In genomic region chr2:42342061-42342794, GRCh38 we compare ENCODE assay signal across 9 cellular contexts. TPM values are rescaled to one million over a fixed set of nuclear protein-coding genes. Genes with fewer than 3 reads are reported as not detected.
DNase-seq lines count a peak whose midpoint lies in the region; ATAC-seq and TF ChIP-seq lines count a peak whose summit lies in the region.
"Had no signal": no experiment of that assay in that cellular context is flagged by ENCODE, and none has a peak within 500 bp of the region (broad histone marks: within the 10 kb centered on the region; RNA-seq: fewer than 3 reads in every experiment).

No MANE protein-coding gene starts in this region.

- H3K9me3 ChIP-seq in upper lobe of right lung, result no peaks in the 10 kb centered on the region
- H3K9me3 ChIP-seq: ovary had no signal

- H3K4me3 ChIP-seq in astrocyte of the spinal cord (ENCODE audit: low read depth, low read length) (no peak overlapping the region), upper lobe of right lung (no peak overlapping the region)
- H3K4me3 ChIP-seq: ovary had no signal

- intact Hi-C loops in upper lobe of right lung (cut with DNase I), result no loop called here

- peak; percentile 90 for ATAC-seq in HG03442 (IDR thresholded peaks at IDR 0.05; ENCODE audit: unreplicated experiment)
- peak; percentile 63 for ATAC-seq in upper lobe of right lung
- no peak for ATAC-seq in GM18858 (IDR thresholded peaks at IDR 0.05; ENCODE audit: unreplicated experiment)

- H3K27me3 ChIP-seq in upper lobe of right lung, result no peaks in the 10 kb centered on the region
- H3K27me3 ChIP-seq: ovary had no signal

- peak; percentile 95 for DNase-seq in EL
- DNase-seq in astrocyte of the spinal cord (ENCODE audit: low read depth, low spot score), result peak; percentile 77
- DNase-seq in left kidney (ENCODE audit: low read depth, low spot score), result peak; percentile 46
- no peak for DNase-seq in upper lobe of right lung
- no peak for DNase-seq in NCI-H748 treated with DMSO at 0.1 percent for 48 hours (lab: John Stamatoyannopoulos, UW)
- no peak for DNase-seq in activated effector memory CD4-positive, alpha-beta T cell treated with Interleukin-2 at 50 U/mL for 16 hours

- H3K27ac ChIP-seq in upper lobe of right lung, result no peak overlapping the region
- H3K27ac ChIP-seq: ovary had no signal

- in situ Hi-C loops in astrocyte of the spinal cord (cut with HindIII; ENCODE audit: low sequenced_read_pairs), result no loop called here

- H3K4me1 ChIP-seq in upper lobe of right lung, result peaks cover 17% of the 10 kb centered on the region

- TF ChIP-seq CTCF in astrocyte of the spinal cord (IDR thresholded peaks at IDR 0.05; ENCODE audit: low read depth, low read length) (no peak), upper lobe of right lung (IDR thresholded peaks at IDR 0.05) (no peak)

- H3K36me3 ChIP-seq in upper lobe of right lung, result peaks cover 26% of the 10 kb centered on the region
- H3K36me3 ChIP-seq: ovary had no signal

RNA-seq across cellular contexts. Expression of gene COX7A2L, which starts 18.8 kb away (rescaled TPM):
- total RNA-seq in upper lobe of right lung, result 80.7 TPM

Comparison
In these comparisons a context has a peak if more than half of its experiments do, and no peak if none do; other contexts are left out.
1. DNase-seq: peak in EL (single experiment), astrocyte of the spinal cord (single experiment) and left kidney (single experiment); none in upper lobe of right lung (single experiment), NCI-H748 treated with DMSO at 0.1 percent for 48 hours (single experiment) and activated effector memory CD4-positive, alpha-beta T cell treated with Interleukin-2 at 50 U/mL for 16 hours (single experiment).